In the genomic region with DNA sequence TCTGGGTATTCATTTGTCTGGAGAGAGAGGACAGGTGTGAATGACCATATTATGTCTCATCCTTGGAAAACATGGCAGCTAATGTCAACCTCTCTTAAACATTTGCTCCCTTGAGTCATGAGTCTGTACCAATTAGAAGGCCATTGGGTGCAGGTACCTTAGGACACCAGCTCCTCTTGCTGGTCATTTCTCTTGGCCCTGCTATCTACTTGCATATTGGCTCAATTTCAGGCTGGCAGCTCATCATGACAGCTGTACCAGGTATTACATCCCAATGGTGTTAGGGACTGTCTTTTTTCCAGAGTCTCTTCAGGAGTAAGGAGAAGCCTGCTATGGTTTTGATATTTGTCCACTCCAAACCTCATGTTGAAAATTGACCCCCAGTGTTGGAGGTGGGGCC, we compare ENCODE assay signal across 20 cellular contexts.
A peak's percentile ranks its signal among the peaks of the same experiment; 100 is the strongest.
DNase-seq lines count a peak whose midpoint lies in the region; ATAC-seq, FAIRE-seq and TF ChIP-seq lines count a peak whose summit lies in the region.
"Had no signal": no experiment of that assay in that cellular context is flagged by ENCODE, and none has a peak within 500 bp of the region (broad histone marks: within the 10 kb centered on the region; RNA-seq: fewer than 3 reads in every experiment).

No MANE protein-coding gene starts in this region.

- H3K4me3 ChIP-seq in epithelial cell of esophagus (ENCODE audit: low read length): no peak overlapping the region
- no peak overlapping the region for H3K4me3 ChIP-seq in psoas muscle
- no peak overlapping the region for H3K4me3 ChIP-seq in suprapubic skin
- H3K4me3 ChIP-seq: BLaER1, GM23338 had no signal

- H3K4me1 ChIP-seq in foreskin keratinocyte (peaks cover 9% of the 10 kb centered on the region), psoas muscle (peaks cover 14% of the 10 kb centered on the region), suprapubic skin (no peaks in the 10 kb centered on the region)
- H3K4me1 ChIP-seq: Caco-2 had no signal

- H3K36me3 ChIP-seq in psoas muscle (ENCODE audit: insufficient read depth in 1 of 2, low read depth in 1 of 2) (no peaks in the 10 kb centered on the region), suprapubic skin (no peaks in the 10 kb centered on the region)
- H3K36me3 ChIP-seq: BLaER1 had no signal

- peak; percentile 7 for DNase-seq in epithelial cell of esophagus (ENCODE audit: low read depth)
- DNase-seq in foreskin keratinocyte: peak in 1 of 2 donors; percentile 17
- DNase-seq in psoas muscle: no peak
- no peak for DNase-seq in SIG-M5 treated with dmso at 0.1 percent for 504 hours (lab: John Stamatoyannopoulos, UW; ENCODE audit: unreplicated experiment)
- no peak for DNase-seq in suprapubic skin (ENCODE audit: low spot score in 2 of 2)
- DNase-seq in GM19239 (ENCODE audit: insufficient read length, low spot score): no peak
- DNase-seq: Caco-2; CD4-positive, CD25-positive, alpha-beta regulatory T cell; CD8-positive, alpha-beta T cell; DMS153; DND-41; H9 had no signal

- H3K9me3 ChIP-seq in psoas muscle (no peaks in the 10 kb centered on the region), suprapubic skin (no peaks in the 10 kb centered on the region)
- H3K9me3 ChIP-seq: Caco-2 had no signal

- TF ChIP-seq CTCF in epithelial cell of esophagus (IDR thresholded peaks at IDR 0.05; ENCODE audit: insufficient read depth, low read depth, low read length, missing control alignments): no peak
- TF ChIP-seq CTCF in foreskin keratinocyte (conservative IDR thresholded peaks at IDR 0.05): no peak
- TF ChIP-seq CTCF in psoas muscle (IDR thresholded peaks at IDR 0.05): no peak
- no peak for TF ChIP-seq CTCF in suprapubic skin (IDR thresholded peaks at IDR 0.05)

- intact Hi-C loops in psoas muscle (cut with DNase I): no loop called here

- no peak overlapping the region for H3K27ac ChIP-seq in foreskin keratinocyte
- peak overlapping the region; percentile 67 for H3K27ac ChIP-seq in psoas muscle
- H3K27ac ChIP-seq in suprapubic skin: no peak overlapping the region
- H3K27ac ChIP-seq: 22Rv1, BLaER1, C4-2B had no signal

- no peak for TF ChIP-seq POLR2A in suprapubic skin (IDR thresholded peaks at IDR 0.05)

- H3K27me3 ChIP-seq in foreskin keratinocyte (no peaks in the 10 kb centered on the region), psoas muscle (ENCODE audit: insufficient read depth in 3 of 3, low read length in 2 of 3) (no peaks in the 10 kb centered on the region), suprapubic skin (no peaks in the 10 kb centered on the region)
- H3K27me3 ChIP-seq: BLaER1 had no signal

- no peak for TF ChIP-seq EP300 in suprapubic skin (IDR thresholded peaks at IDR 0.05)

- ATAC-seq in foreskin keratinocyte (peak; percentile 44), psoas muscle (peak; percentile 65 to 87 (median 71))
- ATAC-seq: CD8-positive, alpha-beta T cell; GM23338; HCT116 had no signal

- no peak for FAIRE-seq in GM19239 (lab: Jason Lieb, UNC)
- FAIRE-seq: A204.1, G401.6, GM12892 had no signal
